ENCODE assay signal across 13 cellular contexts in the genomic region with DNA sequence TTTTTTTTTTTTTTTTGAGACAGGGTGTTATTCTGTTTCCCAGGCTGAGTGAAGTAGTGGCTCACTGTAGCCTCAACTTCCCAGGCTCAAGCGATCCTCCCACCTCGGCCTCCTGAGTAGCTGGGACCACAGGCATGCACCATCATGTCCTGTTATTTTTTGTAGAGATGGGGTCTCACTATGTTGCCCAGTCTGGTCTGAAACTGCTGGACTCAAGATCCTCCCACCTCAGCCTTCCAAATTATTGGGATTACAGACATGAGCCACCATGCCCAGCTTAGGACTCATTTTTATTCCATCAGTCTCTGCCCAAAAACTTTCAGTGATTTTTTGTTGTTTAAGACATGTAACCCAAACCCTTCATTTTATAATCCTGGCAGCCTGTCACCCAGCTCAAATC.
"Had no signal": no experiment of that assay in that cellular context is flagged by ENCODE, and none has a peak within 500 bp of the region (broad histone marks: within the 10 kb centered on the region; RNA-seq: fewer than 3 reads in every experiment).

No MANE protein-coding gene starts in this region.

- H3K4me3 ChIP-seq: coronary artery, gastroesophageal sphincter, hepatocyte, lower lobe of right lung, skin epidermis, thyroid gland had no signal

- H3K79me2 ChIP-seq: hepatocyte had no signal

- H3K9me3 Mint-ChIP-seq: activated naive CD4-positive, alpha-beta T cell treated with anti-CD3 and anti-CD28 coated beads for 36 hours had no signal

- H3K27me3 ChIP-seq: gastroesophageal sphincter, hepatocyte, thyroid gland had no signal

- H3K27me3 Mint-ChIP-seq: naive thymus-derived CD4-positive, alpha-beta T cell; T-cell had no signal

- DNase-seq: activated CD4-positive, alpha-beta T cell treated with anti-CD3 and anti-CD28 coated beads for 48 hours; activated naive CD4-positive, alpha-beta T cell treated with anti-CD3 and anti-CD28 coated beads for 36 hours; central memory CD4-positive, alpha-beta T cell; effector CD8-positive, alpha-beta T cell; lower lobe of right lung; naive thymus-derived CD4-positive, alpha-beta T cell; T-cell; thyroid gland had no signal

- H3K36me3 Mint-ChIP-seq: T-cell had no signal

- H2AFZ ChIP-seq: hepatocyte had no signal

- H3K36me3 ChIP-seq: gastroesophageal sphincter, lower lobe of right lung, thyroid gland, WERI-Rb-1 had no signal

- H3K4me1 ChIP-seq: gastroesophageal sphincter, lower lobe of right lung, thyroid gland had no signal

- H3K4me2 ChIP-seq: hepatocyte had no signal

- H3K27ac Mint-ChIP-seq: activated naive CD4-positive, alpha-beta T cell treated with anti-CD3 and anti-CD28 coated beads for 36 hours; naive thymus-derived CD4-positive, alpha-beta T cell; T-cell had no signal

- H3K9me3 ChIP-seq: gastroesophageal sphincter, lower lobe of right lung, thyroid gland had no signal

- H3K27ac ChIP-seq: coronary artery, gastroesophageal sphincter, hepatocyte, lower lobe of right lung, thyroid gland had no signal

- ATAC-seq: gastroesophageal sphincter, T-cell had no signal

- H3K4me3 Mint-ChIP-seq: activated naive CD4-positive, alpha-beta T cell treated with anti-CD3 and anti-CD28 coated beads for 36 hours; naive thymus-derived CD4-positive, alpha-beta T cell; T-cell had no signal
